14 cellular contexts compared by ENCODE assay signal in genomic region chr6:47439348-47439668, GRCh38. TPM values are rescaled to one million over a fixed set of nuclear protein-coding genes. Genes with fewer than 3 reads are reported as not detected.
DNase-seq lines count a peak whose midpoint lies in the region; ATAC-seq lines count a peak whose summit lies in the region.
"Had no signal": no experiment of that assay in that cellular context is flagged by ENCODE, and none has a peak within 500 bp of the region (broad histone marks: within the 10 kb centered on the region; RNA-seq: fewer than 3 reads in every experiment).

No MANE protein-coding gene starts in this region.

- ATAC-seq in GM18867 (IDR thresholded peaks at IDR 0.05; ENCODE audit: unreplicated experiment) (peak; percentile 38), GM21526 (IDR thresholded peaks at IDR 0.05; ENCODE audit: low FRiP score, unreplicated experiment) (peak; percentile 35), HG02973 (IDR thresholded peaks at IDR 0.05; ENCODE audit: unreplicated experiment) (peak; percentile 17)
- ATAC-seq: activated CD8-positive, alpha-beta T cell treated with anti-CD3 and anti-CD28 coated beads for 36 hours; left colon had no signal

- H3K9me3 Mint-ChIP-seq in immature natural killer cell, result no peaks in the 10 kb centered on the region

- H3K4me1 ChIP-seq in Karpas-422 (ENCODE audit: low read length), result peaks cover 47% of the 10 kb centered on the region

- H3K27ac Mint-ChIP-seq in immature natural killer cell, result no peak overlapping the region
- H3K27ac Mint-ChIP-seq: activated CD8-positive, alpha-beta T cell treated with anti-CD3 and anti-CD28 coated beads for 36 hours had no signal

- no peaks in the 10 kb centered on the region for H3K79me2 ChIP-seq in Karpas-422 (ENCODE audit: low read length)

- peak overlapping the region; percentile 62 for H3K27ac ChIP-seq in Karpas-422 (ENCODE audit: low read length)
- H3K27ac ChIP-seq: neutrophil had no signal

- H4K20me1 ChIP-seq in Karpas-422 (ENCODE audit: insufficient read depth, low read depth, low read length), result peaks cover 9% of the 10 kb centered on the region; the same call in 1 of the 2 replicates

- H3K4me3 ChIP-seq in Karpas-422 (ENCODE audit: low read length), result peak overlapping the region; percentile 60

- H3K27me3 Mint-ChIP-seq in immature natural killer cell (ENCODE audit: low read depth in 3 of 3), result peaks cover 0 to 2% (median 0%) of the 10 kb centered on the region in 3 donors
- H3K27me3 Mint-ChIP-seq: activated CD8-positive, alpha-beta T cell treated with anti-CD3 and anti-CD28 coated beads for 36 hours had no signal

- H3K9me3 ChIP-seq in Karpas-422 (ENCODE audit: low read length), result no peaks in the 10 kb centered on the region
- H3K9me3 ChIP-seq: neutrophil had no signal

- no peak overlapping the region for H3K4me3 Mint-ChIP-seq in immature natural killer cell
- H3K4me3 Mint-ChIP-seq: activated CD8-positive, alpha-beta T cell treated with anti-CD3 and anti-CD28 coated beads for 36 hours had no signal

- no peaks in the 10 kb centered on the region for H3K36me3 ChIP-seq in Karpas-422 (ENCODE audit: insufficient read depth, low read length)
- H3K36me3 ChIP-seq: neutrophil had no signal

- H3K4me2 ChIP-seq in Karpas-422 (ENCODE audit: low read depth, low read length, poor library complexity, severe bottlenecking), result peak overlapping the region; percentile 72

- DNase-seq in Karpas-422, result peak; percentile 86
- no peak for DNase-seq in NCI-H774 (lab: John Stamatoyannopoulos, UW)
- no peak for DNase-seq in cerebellar nuclear complex (lab: John Stamatoyannopoulos, UW)
- DNase-seq in DMS 273 (lab: John Stamatoyannopoulos, UW; ENCODE audit: unreplicated experiment), result no peak
- DNase-seq in immature natural killer cell, result no peak
- DNase-seq: activated CD8-positive, alpha-beta T cell treated with anti-CD3 and anti-CD28 coated beads for 36 hours; Calu3; GF-D8; left colon; NCI-H446 treated with DMSO at 0.1 percent for 48 hours had no signal

- no peak overlapping the region for H2AFZ ChIP-seq in Karpas-422 (ENCODE audit: low read length)

- no peaks in the 10 kb centered on the region for H3K4me1 Mint-ChIP-seq in immature natural killer cell

- peaks cover 3% of the 10 kb centered on the region; the same call in 1 of the 2 replicates for H3K27me3 ChIP-seq in Karpas-422 (ENCODE audit: low read length)
- H3K27me3 ChIP-seq: neutrophil had no signal

- H3K36me3 Mint-ChIP-seq in immature natural killer cell, result no peaks in the 10 kb centered on the region

- H3K9me2 ChIP-seq in Karpas-422 (replicated peaks; ENCODE audit: insufficient read depth, low read length), result no peaks in the 10 kb centered on the region

- H3K9ac ChIP-seq in Karpas-422 (ENCODE audit: low read length), result no peak overlapping the region; the same call in 1 of the 2 replicates

RNA-seq across cellular contexts. Expression of gene CD2AP, which starts 38.3 kb away (rescaled TPM):
- 19.3 and 42.7 TPM in 2 replicates for total RNA-seq in Karpas-422 (2014; rRNA removed; shearing (Covaris generic); ENCODE audit: low replicate concordance)
- polyA plus RNA-seq in immature natural killer cell, result 10 to 100 TPM in 1 of 3 donors, 1 to 10 TPM in 2; 2.4 to 10.7 (median 5.9) TPM
